Comparison of ENCODE assay signal across 11 cellular contexts in genomic region chr15:43920815-43921214, GRCh38.
A peak's percentile ranks its signal among the peaks of the same experiment; 100 is the strongest.
DNase-seq lines count a peak whose midpoint lies in the region; ATAC-seq, FAIRE-seq and TF ChIP-seq lines count a peak whose summit lies in the region.
"Had no signal": no experiment of that assay in that cellular context is flagged by ENCODE, and none has a peak within 500 bp of the region (broad histone marks: within the 10 kb centered on the region; RNA-seq: fewer than 3 reads in every experiment).

No MANE protein-coding gene starts in this region.

- no peak overlapping the region for H3K9ac ChIP-seq in endodermal cell (ENCODE audit: extremely low read depth, low read length, poor library complexity, severe bottlenecking)

- H3K4me1 Mint-ChIP-seq in endodermal cell: peaks cover 21% of the 10 kb centered on the region

- H3K27ac ChIP-seq in endodermal cell (ENCODE audit: low read depth, low read length) (no peak overlapping the region), thyroid gland (peak overlapping the region; percentile 11 to 57 (median 15))

- TF ChIP-seq CTCF in endodermal cell (conservative IDR thresholded peaks at IDR 0.05) (no peak), thyroid gland (IDR thresholded peaks at IDR 0.05) (no peak)

- H3K4me3 Mint-ChIP-seq in endodermal cell: no peak overlapping the region
- H3K4me3 Mint-ChIP-seq: activated naive CD8-positive, alpha-beta T cell had no signal

- H3K27me3 ChIP-seq in endodermal cell (ENCODE audit: control insufficient read depth, insufficient read depth, low read length, poor library complexity, severe bottlenecking) (no peaks in the 10 kb centered on the region), thyroid gland (no peaks in the 10 kb centered on the region)

- H3K27ac Mint-ChIP-seq in endodermal cell: no peak overlapping the region
- H3K27ac Mint-ChIP-seq: activated naive CD8-positive, alpha-beta T cell had no signal

- no peaks in the 10 kb centered on the region for H3K9me3 Mint-ChIP-seq in endodermal cell

- intact Hi-C loops in left cardiac atrium (cut with DNase I): no loop called here
- intact Hi-C loops in cardiac septum (cut with DNase I): no loop called here
- intact Hi-C loops in thyroid gland (cut with DNase I): no loop called here

- ATAC-seq in left cardiac atrium (peak; percentile 35), GM21447 (IDR thresholded peaks at IDR 0.05; ENCODE audit: unreplicated experiment) (no peak)

- FAIRE-seq in GM12891 (lab: Jason Lieb, UNC): no peak

- no peaks in the 10 kb centered on the region for H3K36me3 ChIP-seq in endodermal cell (ENCODE audit: control insufficient read depth, insufficient read depth, low read length)
- H3K36me3 ChIP-seq in thyroid gland: no peaks in the 10 kb centered on the region

- H3K4me3 ChIP-seq in endodermal cell (ENCODE audit: low read length): no peak overlapping the region
- no peak overlapping the region for H3K4me3 ChIP-seq in thyroid gland (replicated peaks in 1 of 3)

- peaks cover 2% of the 10 kb centered on the region for H3K36me3 Mint-ChIP-seq in endodermal cell (ENCODE audit: low read depth)
- H3K36me3 Mint-ChIP-seq: activated naive CD8-positive, alpha-beta T cell had no signal

- H3K9me3 ChIP-seq in endodermal cell (ENCODE audit: control insufficient read depth, low read length) (no peaks in the 10 kb centered on the region), thyroid gland (no peaks in the 10 kb centered on the region)

- no peak for DNase-seq in left cardiac atrium
- no peak for DNase-seq in cardiac septum (ENCODE audit: low spot score)
- DNase-seq in NCI-H69 (lab: John Stamatoyannopoulos, UW): peak; percentile 72
- DNase-seq in endodermal cell: peak; percentile 60
- DNase-seq in thyroid gland: peak; percentile 80 to 85
- DNase-seq in SIG-M5 (lab: John Stamatoyannopoulos, UW): no peak
- no peak for DNase-seq in GM12891 (ENCODE audit: insufficient read length, low spot score)
- DNase-seq: effector CD4-positive, alpha-beta T cell; T-helper 2 cell had no signal

- TF ChIP-seq POLR2A in thyroid gland (IDR thresholded peaks at IDR 0.05): no peak
- no peak for TF ChIP-seq POLR2A in GM12891 (IDR thresholded peaks at IDR 0.05; ENCODE audit: low read depth, low read length)

- H3K4me1 ChIP-seq in endodermal cell (ENCODE audit: control insufficient read depth, insufficient read depth, low read length) (no peaks in the 10 kb centered on the region), thyroid gland (peaks cover 10 to 20% of the 10 kb centered on the region in 2 donors)

- WGBS in endodermal cell (ENCODE audit: insufficient coverage in 1 of 2, insufficient read length in 1 of 2), 2 experiments: 60 to 77% methylated on average over 2 to 6 of the region's 6 CpGs
- WGBS in thyroid gland, 2 donors: 27 to 28% methylated on average over 6 of the region's 6 CpGs

- no peaks in the 10 kb centered on the region for H3K27me3 Mint-ChIP-seq in endodermal cell (ENCODE audit: insufficient read depth)
- H3K27me3 Mint-ChIP-seq: activated naive CD8-positive, alpha-beta T cell had no signal

TF ChIP-seq in GM12891, 5 proteins besides CTCF, POLR2A, EP300 and RAD21:
- TF ChIP-seq POU2F2 (IDR thresholded peaks at IDR 0.05; ENCODE audit: low read depth, low read length) (no peak), PAX5 (IDR thresholded peaks at IDR 0.05; ENCODE audit: insufficient read depth, low read length, severe bottlenecking) (no peak), POLR2AphosphoS5 (IDR thresholded peaks at IDR 0.05; ENCODE audit: low read depth, low read length) (no peak), SPI1 (IDR thresholded peaks at IDR 0.05; ENCODE audit: low read depth, low read length) (no peak), TAF1 (IDR thresholded peaks at IDR 0.05; ENCODE audit: low read depth, low read length) (no peak)

Comparison
In these comparisons a context has a peak if more than half of its experiments do, and no peak if none do; other contexts are left out.
1. DNase-seq: peak in NCI-H69 (single experiment), endodermal cell (single experiment) and thyroid gland (2 of 2); none in left cardiac atrium (single experiment), cardiac septum (single experiment), SIG-M5 (single experiment) and GM12891 (single experiment).